ENCODE assay signal across 16 cellular contexts in the genomic region with DNA sequence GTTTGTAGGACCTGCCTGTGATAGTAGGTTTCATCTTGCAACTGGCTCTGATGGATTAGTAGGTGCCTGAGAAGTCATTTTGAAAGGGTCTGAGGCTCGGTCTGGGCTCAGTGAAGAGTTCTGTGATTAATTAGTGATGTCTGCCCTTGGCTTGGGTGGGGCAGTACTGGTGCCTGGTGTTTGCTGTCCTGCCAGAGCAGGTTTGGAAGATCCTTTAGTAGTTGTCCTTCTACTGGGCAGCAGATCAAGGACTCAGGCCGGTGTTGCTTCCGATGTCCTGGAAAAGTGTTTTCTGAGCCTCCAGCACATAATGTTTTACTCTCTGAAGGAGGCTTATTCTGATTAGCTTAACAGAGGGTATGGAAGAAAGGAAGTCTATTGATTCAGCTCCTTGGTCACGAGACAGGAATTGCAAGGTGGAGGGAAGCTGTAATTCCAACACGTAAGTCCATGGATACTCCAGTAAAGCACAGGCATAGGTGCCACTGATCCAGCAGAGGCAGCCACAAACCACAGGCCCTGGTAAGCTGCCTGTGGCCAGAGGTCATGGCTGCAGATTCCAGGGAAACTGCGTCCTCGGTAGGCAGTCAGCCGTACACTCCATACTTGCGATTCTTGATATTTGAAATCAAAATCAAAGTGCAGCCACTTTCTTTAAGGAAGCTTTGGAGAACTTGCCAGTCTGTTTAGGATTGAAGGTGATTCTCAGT. TPM values are rescaled to one million over a fixed set of nuclear protein-coding genes. Genes with fewer than 3 reads are reported as not detected.
A peak's percentile ranks its signal among the peaks of the same experiment; 100 is the strongest.
DNase-seq lines count a peak whose midpoint lies in the region; ATAC-seq, FAIRE-seq and TF ChIP-seq lines count a peak whose summit lies in the region.
"Had no signal": no experiment of that assay in that cellular context is flagged by ENCODE, and none has a peak within 500 bp of the region (broad histone marks: within the 10 kb centered on the region; RNA-seq: fewer than 3 reads in every experiment).

No MANE protein-coding gene starts in this region.

- H3K9ac ChIP-seq in kidney (ENCODE audit: low read length in 2 of 2): peak overlapping the region in 1 of 2 donors; percentile 59
- H3K9ac ChIP-seq: parathyroid adenoma had no signal

- FAIRE-seq in A549 (lab: Jason Lieb, UNC) (no peak), kidney (lab: Jason Lieb, UNC) (no peak)

- no peak overlapping the region for H3K27ac Mint-ChIP-seq in CD4-positive, alpha-beta T cell
- H3K27ac Mint-ChIP-seq: activated B cell treated with CpG ODN at 0.5 μM for 24 hours; activated CD8-positive, alpha-beta memory T cell treated with anti-CD3 and anti-CD28 coated beads, Interleukin-2, amount 10 ng/mL, durations not matched to agents 7 days and 5 days; activated naive CD8-positive, alpha-beta T cell had no signal

- H3K4me1 Mint-ChIP-seq in CD4-positive, alpha-beta T cell (ENCODE audit: low read depth): peaks cover 12% of the 10 kb centered on the region
- H3K4me1 Mint-ChIP-seq: activated B cell treated with CpG ODN at 0.5 μM for 24 hours had no signal

- DNase-seq in A549 (ENCODE audit: low read depth in 1 of 2, low spot score in 1 of 2): no peak
- DNase-seq in astrocyte of the hippocampus (ENCODE audit: low read depth, low spot score): peak; percentile 40
- no peak for DNase-seq in kidney
- DNase-seq in gastrocnemius medialis: peak in 1 of 2 donors; percentile 24
- no peak for DNase-seq in CD4-positive, alpha-beta T cell
- no peak for DNase-seq in NCI-H345 (lab: John Stamatoyannopoulos, UW)
- no peak for DNase-seq in HEK293T (ENCODE audit: extremely low spot score)
- DNase-seq: activated B cell treated with CpG ODN at 0.5 μM for 24 hours; activated CD8-positive, alpha-beta memory T cell treated with anti-CD3 and anti-CD28 coated beads, Interleukin-2, amount 10 ng/mL, durations not matched to agents 7 days and 5 days; mesendoderm; NCI-H2081; NCI-H69 had no signal

- TF ChIP-seq EP300 in A549 (IDR thresholded peaks at IDR 0.05): no peak

- H3K4me3 ChIP-seq in A549 (no peak overlapping the region), kidney (ENCODE audit: low read length in 2 of 2) (peak overlapping the region in 1 of 2 donors; percentile 23), gastrocnemius medialis (no peak overlapping the region)

- no peak overlapping the region for H3K4me3 Mint-ChIP-seq in CD4-positive, alpha-beta T cell
- H3K4me3 Mint-ChIP-seq: activated B cell treated with CpG ODN at 0.5 μM for 24 hours; activated CD8-positive, alpha-beta memory T cell treated with anti-CD3 and anti-CD28 coated beads, Interleukin-2, amount 10 ng/mL, durations not matched to agents 7 days and 5 days; activated naive CD8-positive, alpha-beta T cell had no signal

- H3K4me2 ChIP-seq in A549: no peak overlapping the region

- H3K9me3 ChIP-seq in A549: no peaks in the 10 kb centered on the region
- H3K9me3 ChIP-seq in kidney (ENCODE audit: control insufficient read depth in 1 of 2, low read length in 2 of 2): no peaks in the 10 kb centered on the region
- no peaks in the 10 kb centered on the region for H3K9me3 ChIP-seq in gastrocnemius medialis
- no peaks in the 10 kb centered on the region for H3K9me3 ChIP-seq in CD4-positive, alpha-beta T cell (ENCODE audit: control insufficient read depth, low read length)

- TF ChIP-seq RAD21 in A549 (conservative IDR thresholded peaks at IDR 0.05 in 1 of 2, IDR thresholded peaks at IDR 0.05 in 1 of 2): no peak

- H3K36me3 ChIP-seq in kidney (ENCODE audit: control insufficient read depth in 1 of 2, insufficient read depth in 2 of 2, low read length in 2 of 2): peaks cover 0 to 3% of the 10 kb centered on the region in 2 donors
- no peaks in the 10 kb centered on the region for H3K36me3 ChIP-seq in gastrocnemius medialis

- H3K4me1 ChIP-seq in A549 (peaks cover 51% of the 10 kb centered on the region), kidney (ENCODE audit: control insufficient read depth in 1 of 2, insufficient read depth in 1 of 2, low read depth in 1 of 2, low read length in 2 of 2) (peaks cover 47 to 53% of the 10 kb centered on the region in 2 donors), gastrocnemius medialis (peaks cover 40 to 55% of the 10 kb centered on the region in 2 donors)

- in situ Hi-C loops in gastrocnemius medialis (cut with MboI; ENCODE audit: low sequenced_read_pairs in 4 of 4): no loop called here

- no peaks in the 10 kb centered on the region for H3K27me3 Mint-ChIP-seq in CD4-positive, alpha-beta T cell
- H3K27me3 Mint-ChIP-seq: activated CD8-positive, alpha-beta memory T cell treated with anti-CD3 and anti-CD28 coated beads, Interleukin-2, amount 10 ng/mL, durations not matched to agents 7 days and 5 days; activated naive CD8-positive, alpha-beta T cell had no signal

- H3K9me3 Mint-ChIP-seq in CD4-positive, alpha-beta T cell: no peaks in the 10 kb centered on the region
- H3K9me3 Mint-ChIP-seq: activated B cell treated with CpG ODN at 0.5 μM for 24 hours had no signal

- intact Hi-C loops in kidney (cut with DNase I) (no loop called here), gastrocnemius medialis (cut with DNase I; ENCODE audit: low total_unique reads) (no loop called here)
- intact Hi-C loops in CD4-positive, alpha-beta T cell (cut with DNase I, micrococcal nuclease): no loop called here

- TF ChIP-seq CTCF in A549 (IDR thresholded peaks at IDR 0.05): no peak
- TF ChIP-seq CTCF in kidney (IDR thresholded peaks at IDR 0.05; ENCODE audit: borderline replicate concordance, extremely low read depth, insufficient read depth): no peak
- no peak for TF ChIP-seq CTCF in gastrocnemius medialis (IDR thresholded peaks at IDR 0.05 in 4 of 5, conservative IDR thresholded peaks at IDR 0.05 in 1 of 5)
- TF ChIP-seq CTCF in CD4-positive, alpha-beta T cell (IDR thresholded peaks at IDR 0.05): no peak

- 89% methylated on average over 9 of the region's 9 CpGs for WGBS in A549 (ENCODE audit: missing lambda C conversion rate)

- POLR2A ChIA-PET in A549 (lab: Yijun Ruan, JAX) (no interaction called here), HEK293T (lab: Yijun Ruan, JAX) (no interaction called here)
- POLR2A ChIA-PET in CD4-positive, alpha-beta T cell (lab: Charles Lee): no interaction called here

- H3K27me3 ChIP-seq in gastrocnemius medialis: no peaks in the 10 kb centered on the region
- H3K27me3 ChIP-seq in CD4-positive, alpha-beta T cell (ENCODE audit: control insufficient read depth, insufficient read depth, low read length): no peaks in the 10 kb centered on the region

- ATAC-seq in A549 (no peak), gastrocnemius medialis (no peak), HG03354 (IDR thresholded peaks at IDR 0.05; ENCODE audit: poor library complexity, severe bottlenecking, unreplicated experiment) (no peak)
- no peak for ATAC-seq in CD4-positive, alpha-beta T cell (ENCODE audit: poor library complexity)
- ATAC-seq: activated CD8-positive, alpha-beta memory T cell treated with anti-CD3 and anti-CD28 coated beads, Interleukin-2, amount 10 ng/mL, durations not matched to agents 7 days and 5 days had no signal

- no peaks in the 10 kb centered on the region for H3K36me3 Mint-ChIP-seq in CD4-positive, alpha-beta T cell (ENCODE audit: low read depth)
- H3K36me3 Mint-ChIP-seq: activated CD8-positive, alpha-beta memory T cell treated with anti-CD3 and anti-CD28 coated beads, Interleukin-2, amount 10 ng/mL, durations not matched to agents 7 days and 5 days; activated naive CD8-positive, alpha-beta T cell had no signal

- CTCF ChIA-PET in A549 (lab: Yijun Ruan, JAX) (interaction anchor here (1.2 to 2.4 kb wide), 6 partner anchors 11 to 290 kb away, joined by 3 to 8 read pairs (median 6); no protein-coding TSS in a partner anchor), HEK293T (lab: Yijun Ruan, JAX) (interaction anchor here (0.6 kb wide), 1 partner anchor 1497 kb away, joined by 3 read pairs; no protein-coding TSS in a partner anchor)
- CTCF ChIA-PET in CD4-positive, alpha-beta T cell (lab: Charles Lee): no interaction called here

- no peak for TF ChIP-seq POLR2A in A549 (IDR thresholded peaks at IDR 0.05; ENCODE audit: low read length)
- no peak for TF ChIP-seq POLR2A in gastrocnemius medialis (IDR thresholded peaks at IDR 0.05)

- H3K27ac ChIP-seq in A549 (peak overlapping the region; percentile 85 to 88; a peak in 4 of 6 replicates), kidney (ENCODE audit: low read depth in 2 of 2, low read length in 2 of 2) (peak overlapping the region; percentile 92 to 94), gastrocnemius medialis (peak overlapping the region; percentile 82 to 96 (median 88))
- no peak overlapping the region for H3K27ac ChIP-seq in CD4-positive, alpha-beta T cell (ENCODE audit: low read depth, low read length)
- H3K27ac ChIP-seq: epithelial cell of prostate, parathyroid adenoma had no signal

TF ChIP-seq in A549, 52 proteins besides CTCF, POLR2A, EP300 and RAD21 (continues in another document):
- no peak for TF ChIP-seq SMC3 (IDR thresholded peaks at IDR 0.05)

TF ChIP-seq in HEK293T, 16 proteins besides CTCF, POLR2A, EP300 and RAD21 (continues in another document):
- TF ChIP-seq FOXM1 (IDR thresholded peaks at IDR 0.05; ENCODE audit: borderline replicate concordance) (no peak), SP1 (IDR thresholded peaks at IDR 0.05) (no peak), ARNT (IDR thresholded peaks at IDR 0.05) (no peak), CTBP1 (IDR thresholded peaks at IDR 0.05; ENCODE audit: borderline replicate concordance) (no peak), HDGF (IDR thresholded peaks at IDR 0.05; ENCODE audit: borderline replicate concordance) (no peak), LEF1 (IDR thresholded peaks at IDR 0.05; ENCODE audit: borderline replicate concordance) (no peak), FOXA1 (IDR thresholded peaks at IDR 0.05) (no peak), BHLHE40 (IDR thresholded peaks at IDR 0.05; ENCODE audit: borderline replicate concordance) (no peak), FOXK2 (IDR thresholded peaks at IDR 0.05) (no peak)
- TF ChIP-seq, protein P1, sequence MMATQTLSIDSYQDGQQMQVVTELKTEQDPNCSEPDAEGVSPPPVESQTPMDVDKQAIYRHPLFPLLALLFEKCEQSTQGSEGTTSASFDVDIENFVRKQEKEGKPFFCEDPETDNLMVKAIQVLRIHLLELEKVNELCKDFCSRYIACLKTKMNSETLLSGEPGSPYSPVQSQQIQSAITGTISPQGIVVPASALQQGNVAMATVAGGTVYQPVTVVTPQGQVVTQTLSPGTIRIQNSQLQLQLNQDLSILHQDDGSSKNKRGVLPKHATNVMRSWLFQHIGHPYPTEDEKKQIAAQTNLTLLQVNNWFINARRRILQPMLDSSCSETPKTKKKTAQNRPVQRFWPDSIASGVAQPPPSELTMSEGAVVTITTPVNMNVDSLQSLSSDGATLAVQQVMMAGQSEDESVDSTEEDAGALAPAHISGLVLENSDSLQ (IDR thresholded peaks at IDR 0.05): no peak

RNA-seq across cellular contexts. Expression of a gene that starts 18.7 kb away (rescaled TPM):
- polyA plus RNA-seq in A549 (2011; rRNA removed) (1.0 and 1.4 TPM in 2 replicates), A549 (2017; fragmentation: RNase III; extraction: RNeasy Plus Mini Kit Qiagen cat#74134 plus additional on column Dnase treatment) (0.31 to 0.71 TPM (median 0.35 TPM) in 3 replicates), kidney (ENCODE audit: insufficient read depth, low read depth, low replicate concordance) (9.1 TPM)
- polyA plus RNA-seq in A549 (2012; cell fraction: cytosol; rRNA removed): 0.29 and 0.47 TPM in 2 replicates
- 0.28 and 0.56 TPM in 2 replicates for polyA plus RNA-seq in A549 (2012; cell fraction: nucleus; rRNA removed)
- polyA minus RNA-seq in A549 (2011; rRNA and poly(A)+ RNA removed): 3.8 and 3.9 TPM in 2 replicates
- total RNA-seq in kidney (38.4 TPM), gastrocnemius medialis (10 to 100 TPM in 2 of 4 donors, 1 to 10 TPM in 2; 7.7 to 14.8 (median 10.4) TPM)
- total RNA-seq in CD4-positive, alpha-beta T cell: 1 to 10 TPM; 4.3 to 4.9 TPM
